14 cellular contexts compared by ENCODE assay signal in the genomic region with DNA sequence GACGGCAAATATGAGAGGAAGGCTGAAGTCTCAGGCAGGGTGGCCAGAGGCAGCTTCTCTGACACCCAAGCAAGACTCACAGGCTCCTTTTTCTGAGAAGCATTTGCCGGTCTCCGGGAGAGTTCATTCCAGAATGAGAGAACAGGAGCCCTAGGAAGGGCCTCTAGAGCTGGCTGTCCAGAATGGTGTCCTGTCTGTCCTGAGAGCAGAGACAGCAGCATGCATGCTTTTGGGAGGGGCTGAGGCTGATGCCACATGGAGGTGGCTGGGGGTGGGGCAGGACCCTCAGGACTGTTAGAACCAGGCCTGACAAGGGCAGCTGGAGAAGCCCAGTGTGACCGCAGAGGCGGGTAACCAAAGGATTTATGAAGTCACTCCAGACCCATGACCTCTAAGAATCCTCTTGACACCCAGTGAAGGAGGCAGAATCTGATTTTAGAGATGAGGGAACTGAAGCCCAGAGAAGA. TPM values are rescaled to one million over a fixed set of nuclear protein-coding genes. Genes with fewer than 3 reads are reported as not detected.
DNase-seq lines count a peak whose midpoint lies in the region; ATAC-seq and TF ChIP-seq lines count a peak whose summit lies in the region.
"Had no signal": no experiment of that assay in that cellular context is flagged by ENCODE, and none has a peak within 500 bp of the region (broad histone marks: within the 10 kb centered on the region; RNA-seq: fewer than 3 reads in every experiment).

No MANE protein-coding gene starts in this region.

- no peak overlapping the region for H3K4me3 Mint-ChIP-seq in stimulated activated naive CD8-positive, alpha-beta T cell treated with anti-CD3 and anti-CD28 coated beads, Interleukin-15, Interleukin-2, amounts not matched to agents 100 ng/mL and 50 ng/mL, for 24 hours
- no peak overlapping the region for H3K4me3 Mint-ChIP-seq in stimulated activated naive CD8-positive, alpha-beta T cell treated with anti-CD3 and anti-CD28 coated beads, Interleukin-15, amount 100 ng/mL, for 72 hours
- H3K4me3 Mint-ChIP-seq in MCF 10A (ENCODE audit: unreplicated experiment): no peak overlapping the region
- H3K4me3 Mint-ChIP-seq: activated B cell treated with CpG ODN at 0.5 μM for 24 hours; CD4-positive, alpha-beta memory T cell had no signal

- H3K27ac Mint-ChIP-seq in stimulated activated naive CD8-positive, alpha-beta T cell treated with anti-CD3 and anti-CD28 coated beads, Interleukin-15, Interleukin-2, amounts not matched to agents 100 ng/mL and 50 ng/mL, for 24 hours: peak overlapping the region; percentile 94
- H3K27ac Mint-ChIP-seq in stimulated activated naive CD8-positive, alpha-beta T cell treated with anti-CD3 and anti-CD28 coated beads, Interleukin-15, amount 100 ng/mL, for 72 hours: peak overlapping the region in 1 of 2 donors; percentile 95
- H3K27ac Mint-ChIP-seq in MCF 10A (ENCODE audit: low read depth, unreplicated experiment): peak overlapping the region; percentile 99
- H3K27ac Mint-ChIP-seq: activated B cell treated with CpG ODN at 0.5 μM for 24 hours had no signal

- H3K9me3 Mint-ChIP-seq in stimulated activated naive CD8-positive, alpha-beta T cell treated with anti-CD3 and anti-CD28 coated beads, Interleukin-15, Interleukin-2, amounts not matched to agents 100 ng/mL and 50 ng/mL, for 24 hours: no peaks in the 10 kb centered on the region
- H3K9me3 Mint-ChIP-seq in stimulated activated naive CD8-positive, alpha-beta T cell treated with anti-CD3 and anti-CD28 coated beads, Interleukin-15, amount 100 ng/mL, for 72 hours: no peaks in the 10 kb centered on the region
- no peaks in the 10 kb centered on the region for H3K9me3 Mint-ChIP-seq in MCF 10A (ENCODE audit: unreplicated experiment)
- H3K9me3 Mint-ChIP-seq: activated B cell treated with CpG ODN at 0.5 μM for 24 hours; CD4-positive, alpha-beta memory T cell had no signal

- peaks cover 22% of the 10 kb centered on the region for H3K4me1 Mint-ChIP-seq in stimulated activated naive CD8-positive, alpha-beta T cell treated with anti-CD3 and anti-CD28 coated beads, Interleukin-15, Interleukin-2, amounts not matched to agents 100 ng/mL and 50 ng/mL, for 24 hours (ENCODE audit: low read depth)
- peaks cover 21% of the 10 kb centered on the region for H3K4me1 Mint-ChIP-seq in stimulated activated naive CD8-positive, alpha-beta T cell treated with anti-CD3 and anti-CD28 coated beads, Interleukin-15, amount 100 ng/mL, for 72 hours
- peaks cover 44% of the 10 kb centered on the region for H3K4me1 Mint-ChIP-seq in MCF 10A (ENCODE audit: insufficient read depth, unreplicated experiment)

- WGBS in mesodermal cell (ENCODE audit: insufficient coverage in 2 of 2), 2 experiments: 90% methylated on average over 3 of the region's 5 CpGs; no CpG with 5 or more reads in 1 of the 2 experiments
- no CpG with 5 or more reads among the region's 5 CpGs for WGBS in mesendoderm (ENCODE audit: extremely low coverage, insufficient coverage, low lambda C conversion rate)

- no peak overlapping the region for H3K4me3 ChIP-seq in mesodermal cell (ENCODE audit: extremely low read depth, insufficient read depth, low read length, poor library complexity, severe bottlenecking)
- H3K4me3 ChIP-seq in mesendoderm (ENCODE audit: low read length): no peak overlapping the region
- H3K4me3 ChIP-seq: adrenal gland had no signal

- no peak overlapping the region for H3K23ac ChIP-seq in mesendoderm (ENCODE audit: low read length)

- no peak overlapping the region for H3K56ac ChIP-seq in mesendoderm (ENCODE audit: low read length)

- H3K4me2 ChIP-seq in mesendoderm (ENCODE audit: low read length): no peak overlapping the region

- POLR2A ChIA-PET in MCF 10A (lab: Yijun Ruan, JAX): interaction anchor here (0.6 to 5.4 kb wide), 15 partner anchors 9 to 106 kb away, joined by 3 to 57 read pairs (median 8); a partner anchor contains a TSS

- no peak overlapping the region for H2BK5ac ChIP-seq in mesendoderm (ENCODE audit: low read length)

- no peaks in the 10 kb centered on the region for H3K27me3 Mint-ChIP-seq in stimulated activated naive CD8-positive, alpha-beta T cell treated with anti-CD3 and anti-CD28 coated beads, Interleukin-15, Interleukin-2, amounts not matched to agents 100 ng/mL and 50 ng/mL, for 24 hours
- no peaks in the 10 kb centered on the region for H3K27me3 Mint-ChIP-seq in stimulated activated naive CD8-positive, alpha-beta T cell treated with anti-CD3 and anti-CD28 coated beads, Interleukin-15, amount 100 ng/mL, for 72 hours
- H3K27me3 Mint-ChIP-seq in MCF 10A (ENCODE audit: insufficient read depth, unreplicated experiment): no peaks in the 10 kb centered on the region
- H3K27me3 Mint-ChIP-seq: activated B cell treated with CpG ODN at 0.5 μM for 24 hours; CD4-positive, alpha-beta memory T cell had no signal

- H3K4me1 ChIP-seq in mesodermal cell (ENCODE audit: control insufficient read depth, insufficient read depth, low read length, poor library complexity, severe bottlenecking): peaks cover 48% of the 10 kb centered on the region
- peaks cover 10% of the 10 kb centered on the region for H3K4me1 ChIP-seq in mesendoderm (ENCODE audit: control insufficient read depth, low read depth, low read length)

- CTCF ChIA-PET in MCF 10A (lab: Yijun Ruan, JAX): interaction anchor here (0.6 to 2.5 kb wide), 10 partner anchors 10 to 166 kb away, joined by 3 to 12 read pairs (median 4); a partner anchor contains a TSS

- no peak for DNase-seq in stimulated activated naive CD8-positive, alpha-beta T cell treated with anti-CD3 and anti-CD28 coated beads, Interleukin-15, amount 100 ng/mL, for 72 hours
- DNase-seq in MCF 10A (ENCODE audit: unreplicated experiment) (no peak), inferior parietal cortex (ENCODE audit: extremely low spot score) (no peak), mesendoderm (no peak)
- DNase-seq: activated B cell treated with CpG ODN at 0.5 μM for 24 hours; adrenal gland; CD4-positive, alpha-beta memory T cell; NCI-H187; OCI-M1; stimulated activated naive CD4-positive, alpha-beta T cell treated with Interleukin-2 at 50 U/mL for 16 hours had no signal

- H3K79me2 ChIP-seq in mesendoderm (ENCODE audit: control insufficient read depth, insufficient read depth, low read length): peaks cover 71% of the 10 kb centered on the region

- no peak overlapping the region for H3K4ac ChIP-seq in mesendoderm (ENCODE audit: low read depth, low read length)

- no TSS peak for BruUV-seq in MCF 10A (replicated peaks; lab: Mats Ljungman, UMichigan)

- H2BK120ac ChIP-seq in mesendoderm (ENCODE audit: low read depth, low read length): no peak overlapping the region

- H3K27me3 ChIP-seq in mesendoderm (ENCODE audit: insufficient read depth, low read length, poor library complexity): no peaks in the 10 kb centered on the region
- H3K27me3 ChIP-seq: adrenal gland had no signal

- H3K79me1 ChIP-seq in mesendoderm (ENCODE audit: low read length): peaks cover 57% of the 10 kb centered on the region

- no peak overlapping the region for H2BK15ac ChIP-seq in mesendoderm (replicated peaks; ENCODE audit: low read depth)

- intact Hi-C loops in MCF 10A (cut with micrococcal nuclease): loop anchor here (5.0 kb wide), 1 partner anchor 87 kb away; no protein-coding TSS in a partner anchor

- no peak for TF ChIP-seq CTCF in MCF 10A (IDR thresholded peaks at IDR 0.05; ENCODE audit: unreplicated experiment)

- H3K9me3 ChIP-seq in mesodermal cell (ENCODE audit: control insufficient read depth, low read length): no peaks in the 10 kb centered on the region
- H3K9me3 ChIP-seq: adrenal gland had no signal

- no peak for ATAC-seq in stimulated activated naive CD8-positive, alpha-beta T cell treated with anti-CD3 and anti-CD28 coated beads, Interleukin-15, amount 100 ng/mL, for 72 hours
- ATAC-seq in GM21423 (IDR thresholded peaks at IDR 0.05; ENCODE audit: unreplicated experiment) (no peak), GM18861 (IDR thresholded peaks at IDR 0.05; ENCODE audit: unreplicated experiment) (no peak)

- H3K18ac ChIP-seq in mesendoderm (ENCODE audit: low read length): no peak overlapping the region

- H3K36me3 Mint-ChIP-seq in stimulated activated naive CD8-positive, alpha-beta T cell treated with anti-CD3 and anti-CD28 coated beads, Interleukin-15, Interleukin-2, amounts not matched to agents 100 ng/mL and 50 ng/mL, for 24 hours (ENCODE audit: low read depth): no peaks in the 10 kb centered on the region
- peaks cover 4% of the 10 kb centered on the region for H3K36me3 Mint-ChIP-seq in MCF 10A (ENCODE audit: insufficient read depth, unreplicated experiment)
- H3K36me3 Mint-ChIP-seq: CD4-positive, alpha-beta memory T cell had no signal

- no peak overlapping the region for H2AK5ac ChIP-seq in mesendoderm (ENCODE audit: low read length)

- peaks cover 51% of the 10 kb centered on the region for H3K36me3 ChIP-seq in mesodermal cell (ENCODE audit: control insufficient read depth, insufficient read depth, low read length)
- no peaks in the 10 kb centered on the region for H3K36me3 ChIP-seq in mesendoderm (ENCODE audit: control insufficient read depth, insufficient read depth, low read length)
- H3K36me3 ChIP-seq: adrenal gland had no signal

- H4K5ac ChIP-seq in mesendoderm (ENCODE audit: low read length): no peak overlapping the region

- H4K8ac ChIP-seq in mesendoderm (ENCODE audit: low read depth, low read length): no peak overlapping the region

- no peak overlapping the region for H3K9ac ChIP-seq in mesendoderm (ENCODE audit: low read length)

- H3K27ac ChIP-seq in mesodermal cell (ENCODE audit: low read depth, low read length, severe bottlenecking) (peak overlapping the region; percentile 87), mesendoderm (ENCODE audit: low read depth, low read length) (no peak overlapping the region)
- H3K27ac ChIP-seq: adrenal gland had no signal

RNA-seq across cellular contexts. Expression of a gene that starts 60.0 kb away (rescaled TPM):
- 22.3 and 29.6 TPM in 2 replicates for total RNA-seq in MCF 10A (2022)
- 16.0 TPM for polyA plus RNA-seq in mesodermal cell (2013, experiment 1 of 2)
- 15.2 TPM for polyA plus RNA-seq in mesodermal cell (2013, experiment 2 of 2)
- 13.4 TPM for polyA plus RNA-seq in mesendoderm (2013, experiment 1 of 2)
- polyA plus RNA-seq in mesendoderm (2013, experiment 2 of 2): 13.5 TPM
